Comparison of ENCODE assay signal across 1 cellular context in genomic region chr7:7104314-7104698, GRCh38.
TF ChIP-seq lines count a peak whose summit lies in the region.

No MANE protein-coding gene starts in this region.

TF ChIP-seq in K562, 482 proteins besides CTCF, POLR2A, EP300 and RAD21 (continued from another document and continues in another):
- TF ChIP-seq ZNF518B (CRISPR knock-in tag; IDR thresholded peaks at IDR 0.05), result no peak
- TF ChIP-seq PTTG1 (tag; IDR thresholded peaks at IDR 0.05; ENCODE audit: low read depth), result no peak
- TF ChIP-seq JUND (IDR thresholded peaks at IDR 0.05; ENCODE audit: borderline replicate concordance, low read depth, low read length), result peak; percentile 57; the same call in 1 of the 2 replicates
- TF ChIP-seq JUND (tag; IDR thresholded peaks at IDR 0.05; ENCODE audit: borderline replicate concordance, low read depth, low read length), result peak; percentile 38; the same call in 1 of the 3 replicates
- peak; percentile 18; the same call in 1 of the 2 replicates for TF ChIP-seq RAD51 (IDR thresholded peaks at IDR 0.05; ENCODE audit: borderline replicate concordance, low read depth)
- TF ChIP-seq ZNF277 (CRISPR knock-in tag; IDR thresholded peaks at IDR 0.05; ENCODE audit: borderline replicate concordance), result no peak
- TF ChIP-seq, protein P1, sequence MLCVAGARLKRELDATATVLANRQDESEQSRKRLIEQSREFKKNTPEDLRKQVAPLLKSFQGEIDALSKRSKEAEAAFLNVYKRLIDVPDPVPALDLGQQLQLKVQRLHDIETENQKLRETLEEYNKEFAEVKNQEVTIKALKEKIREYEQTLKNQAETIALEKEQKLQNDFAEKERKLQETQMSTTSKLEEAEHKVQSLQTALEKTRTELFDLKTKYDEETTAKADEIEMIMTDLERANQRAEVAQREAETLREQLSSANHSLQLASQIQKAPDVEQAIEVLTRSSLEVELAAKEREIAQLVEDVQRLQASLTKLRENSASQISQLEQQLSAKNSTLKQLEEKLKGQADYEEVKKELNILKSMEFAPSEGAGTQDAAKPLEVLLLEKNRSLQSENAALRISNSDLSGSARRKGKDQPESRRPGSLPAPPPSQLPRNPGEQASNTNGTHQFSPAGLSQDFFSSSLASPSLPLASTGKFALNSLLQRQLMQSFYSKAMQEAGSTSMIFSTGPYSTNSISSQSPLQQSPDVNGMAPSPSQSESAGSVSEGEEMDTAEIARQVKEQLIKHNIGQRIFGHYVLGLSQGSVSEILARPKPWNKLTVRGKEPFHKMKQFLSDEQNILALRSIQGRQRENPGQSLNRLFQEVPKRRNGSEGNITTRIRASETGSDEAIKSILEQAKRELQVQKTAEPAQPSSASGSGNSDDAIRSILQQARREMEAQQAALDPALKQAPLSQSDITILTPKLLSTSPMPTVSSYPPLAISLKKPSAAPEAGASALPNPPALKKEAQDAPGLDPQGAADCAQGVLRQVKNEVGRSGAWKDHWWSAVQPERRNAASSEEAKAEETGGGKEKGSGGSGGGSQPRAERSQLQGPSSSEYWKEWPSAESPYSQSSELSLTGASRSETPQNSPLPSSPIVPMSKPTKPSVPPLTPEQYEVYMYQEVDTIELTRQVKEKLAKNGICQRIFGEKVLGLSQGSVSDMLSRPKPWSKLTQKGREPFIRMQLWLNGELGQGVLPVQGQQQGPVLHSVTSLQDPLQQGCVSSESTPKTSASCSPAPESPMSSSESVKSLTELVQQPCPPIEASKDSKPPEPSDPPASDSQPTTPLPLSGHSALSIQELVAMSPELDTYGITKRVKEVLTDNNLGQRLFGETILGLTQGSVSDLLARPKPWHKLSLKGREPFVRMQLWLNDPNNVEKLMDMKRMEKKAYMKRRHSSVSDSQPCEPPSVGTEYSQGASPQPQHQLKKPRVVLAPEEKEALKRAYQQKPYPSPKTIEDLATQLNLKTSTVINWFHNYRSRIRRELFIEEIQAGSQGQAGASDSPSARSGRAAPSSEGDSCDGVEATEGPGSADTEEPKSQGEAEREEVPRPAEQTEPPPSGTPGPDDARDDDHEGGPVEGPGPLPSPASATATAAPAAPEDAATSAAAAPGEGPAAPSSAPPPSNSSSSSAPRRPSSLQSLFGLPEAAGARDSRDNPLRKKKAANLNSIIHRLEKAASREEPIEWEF (CRISPR knock-in tag; IDR thresholded peaks at IDR 0.05), result peak; percentile 46; the same call in 1 of the 2 replicates
- peak; percentile 77 for TF ChIP-seq FOSL1 (tag; conservative IDR thresholded peaks at IDR 0.05)
- TF ChIP-seq ZNF778 (CRISPR knock-in tag; IDR thresholded peaks at IDR 0.05), result no peak
- no peak for TF ChIP-seq CSDE1 (IDR thresholded peaks at IDR 0.05)
- TF ChIP-seq ZFX (CRISPR knock-in tag; IDR thresholded peaks at IDR 0.05), result peak; percentile 85
- peak in 1 of 2 experiments; percentile 83; a peak in 2 of 4 replicates for TF ChIP-seq RCOR1 (IDR thresholded peaks at IDR 0.05; ENCODE audit: borderline replicate concordance in 1 of 2, low read depth in 2 of 2, low read length in 2 of 2)
- no peak for TF ChIP-seq TCF7L2 (IDR thresholded peaks at IDR 0.05; ENCODE audit: low read depth, low read length)
- TF ChIP-seq C11orf30 (IDR thresholded peaks at IDR 0.05; ENCODE audit: low read depth), result peak; percentile 29; the same call in 1 of the 2 replicates
- peak; percentile 50; the same call in 1 of the 2 replicates for TF ChIP-seq CREB1 (IDR thresholded peaks at IDR 0.05)
- no peak for TF ChIP-seq CREB1 (CRISPR knock-in tag; IDR thresholded peaks at IDR 0.05)
- TF ChIP-seq GTF2A2 (tag; IDR thresholded peaks at IDR 0.05), result no peak
- TF ChIP-seq CC2D1A (IDR thresholded peaks at IDR 0.05), result peak; percentile 75; the same call in 1 of the 2 replicates
- peak; percentile 72 for TF ChIP-seq SMARCE1 (IDR thresholded peaks at IDR 0.05)
- TF ChIP-seq FOXK1 (CRISPR knock-in tag; IDR thresholded peaks at IDR 0.05; ENCODE audit: borderline replicate concordance), result no peak
- no peak for TF ChIP-seq MTF1 (CRISPR knock-in tag; IDR thresholded peaks at IDR 0.05; ENCODE audit: borderline replicate concordance)
- TF ChIP-seq HMG20A (CRISPR knock-in tag; conservative IDR thresholded peaks at IDR 0.05), result no peak
- no peak for TF ChIP-seq MAX (CRISPR knock-in tag; IDR thresholded peaks at IDR 0.05)
- TF ChIP-seq NFE2 (IDR thresholded peaks at IDR 0.05; ENCODE audit: low read depth), result peak; percentile 73
- TF ChIP-seq GATA2 (CRISPR knock-in tag; IDR thresholded peaks at IDR 0.05), result peak; percentile 50; the same call in 1 of the 2 replicates
- TF ChIP-seq GMEB1 (CRISPR knock-in tag; IDR thresholded peaks at IDR 0.05), result no peak
- TF ChIP-seq PTBP1 (IDR thresholded peaks at IDR 0.05; ENCODE audit: low read depth, low read length), result no peak
- TF ChIP-seq L3MBTL2 (IDR thresholded peaks at IDR 0.05), result no peak
- TF ChIP-seq DPF2 (IDR thresholded peaks at IDR 0.05), result peak; percentile 93
- TF ChIP-seq, protein P2, sequence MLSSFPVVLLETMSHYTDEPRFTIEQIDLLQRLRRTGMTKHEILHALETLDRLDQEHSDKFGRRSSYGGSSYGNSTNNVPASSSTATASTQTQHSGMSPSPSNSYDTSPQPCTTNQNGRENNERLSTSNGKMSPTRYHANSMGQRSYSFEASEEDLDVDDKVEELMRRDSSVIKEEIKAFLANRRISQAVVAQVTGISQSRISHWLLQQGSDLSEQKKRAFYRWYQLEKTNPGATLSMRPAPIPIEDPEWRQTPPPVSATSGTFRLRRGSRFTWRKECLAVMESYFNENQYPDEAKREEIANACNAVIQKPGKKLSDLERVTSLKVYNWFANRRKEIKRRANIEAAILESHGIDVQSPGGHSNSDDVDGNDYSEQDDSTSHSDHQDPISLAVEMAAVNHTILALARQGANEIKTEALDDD (IDR thresholded peaks at IDR 0.05), result peak; percentile 67; the same call in 1 of the 2 replicates
- TF ChIP-seq ZNF23 (CRISPR knock-in tag; IDR thresholded peaks at IDR 0.05), result no peak
- TF ChIP-seq NFRKB (IDR thresholded peaks at IDR 0.05; ENCODE audit: low read depth), result no peak
- peak in 1 of 3 experiments; percentile 46; a peak in 1 of 6 replicates for TF ChIP-seq ZBTB11 (CRISPR knock-in tag; IDR thresholded peaks at IDR 0.05)
- TF ChIP-seq MAFG (tag; conservative IDR thresholded peaks at IDR 0.05), result peak; percentile 54
- peak; percentile 90 for TF ChIP-seq TCF3 (CRISPR knock-in tag; IDR thresholded peaks at IDR 0.05)
- no peak for TF ChIP-seq CXXC5 (CRISPR knock-in tag; IDR thresholded peaks at IDR 0.05)
- TF ChIP-seq DACH1 (IDR thresholded peaks at IDR 0.05; ENCODE audit: partially characterized antibody), result peak; percentile 34
- TF ChIP-seq THRAP3 (IDR thresholded peaks at IDR 0.05; ENCODE audit: borderline replicate concordance), result no peak
- TF ChIP-seq, protein P3, sequence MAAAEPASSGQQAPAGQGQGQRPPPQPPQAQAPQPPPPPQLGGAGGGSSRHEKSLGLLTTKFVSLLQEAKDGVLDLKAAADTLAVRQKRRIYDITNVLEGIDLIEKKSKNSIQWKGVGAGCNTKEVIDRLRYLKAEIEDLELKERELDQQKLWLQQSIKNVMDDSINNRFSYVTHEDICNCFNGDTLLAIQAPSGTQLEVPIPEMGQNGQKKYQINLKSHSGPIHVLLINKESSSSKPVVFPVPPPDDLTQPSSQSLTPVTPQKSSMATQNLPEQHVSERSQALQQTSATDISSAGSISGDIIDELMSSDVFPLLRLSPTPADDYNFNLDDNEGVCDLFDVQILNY (CRISPR knock-in tag; IDR thresholded peaks at IDR 0.05), result no peak
- TF ChIP-seq NCOA1 (IDR thresholded peaks at IDR 0.05; ENCODE audit: low read depth), result peak; percentile 15; the same call in 1 of the 2 replicates
- TF ChIP-seq ELF2 (CRISPR knock-in tag; IDR thresholded peaks at IDR 0.05), result no peak
- peak; percentile 96 for TF ChIP-seq CBFA2T3 (IDR thresholded peaks at IDR 0.05)
- no peak for TF ChIP-seq E2F3 (CRISPR knock-in tag; IDR thresholded peaks at IDR 0.05)
- TF ChIP-seq PHB2 (IDR thresholded peaks at IDR 0.05; ENCODE audit: low read depth), result peak; percentile 41; the same call in 1 of the 2 replicates
- TF ChIP-seq ZNF121 (CRISPR knock-in tag; conservative IDR thresholded peaks at IDR 0.05), result no peak
- no peak for TF ChIP-seq ZNF282 (CRISPR knock-in tag; IDR thresholded peaks at IDR 0.05)
- TF ChIP-seq, protein P4, sequence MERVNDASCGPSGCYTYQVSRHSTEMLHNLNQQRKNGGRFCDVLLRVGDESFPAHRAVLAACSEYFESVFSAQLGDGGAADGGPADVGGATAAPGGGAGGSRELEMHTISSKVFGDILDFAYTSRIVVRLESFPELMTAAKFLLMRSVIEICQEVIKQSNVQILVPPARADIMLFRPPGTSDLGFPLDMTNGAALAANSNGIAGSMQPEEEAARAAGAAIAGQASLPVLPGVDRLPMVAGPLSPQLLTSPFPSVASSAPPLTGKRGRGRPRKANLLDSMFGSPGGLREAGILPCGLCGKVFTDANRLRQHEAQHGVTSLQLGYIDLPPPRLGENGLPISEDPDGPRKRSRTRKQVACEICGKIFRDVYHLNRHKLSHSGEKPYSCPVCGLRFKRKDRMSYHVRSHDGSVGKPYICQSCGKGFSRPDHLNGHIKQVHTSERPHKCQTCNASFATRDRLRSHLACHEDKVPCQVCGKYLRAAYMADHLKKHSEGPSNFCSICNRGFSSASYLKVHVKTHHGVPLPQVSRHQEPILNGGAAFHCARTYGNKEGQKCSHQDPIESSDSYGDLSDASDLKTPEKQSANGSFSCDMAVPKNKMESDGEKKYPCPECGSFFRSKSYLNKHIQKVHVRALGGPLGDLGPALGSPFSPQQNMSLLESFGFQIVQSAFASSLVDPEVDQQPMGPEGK (CRISPR knock-in tag; IDR thresholded peaks at IDR 0.05; ENCODE audit: borderline replicate concordance), result no peak
- no peak for TF ChIP-seq XRCC5 (IDR thresholded peaks at IDR 0.05; ENCODE audit: low read depth, low read length)
- TF ChIP-seq TEAD4 (IDR thresholded peaks at IDR 0.05; ENCODE audit: low read length), result peak; percentile 90
- TF ChIP-seq TEAD4 (CRISPR knock-in tag; IDR thresholded peaks at IDR 0.05; ENCODE audit: borderline replicate concordance), result no peak
- TF ChIP-seq ZNF717 (CRISPR knock-in tag; IDR thresholded peaks at IDR 0.05), result no peak
